7 cellular contexts compared by ENCODE assay signal in the genomic region with DNA sequence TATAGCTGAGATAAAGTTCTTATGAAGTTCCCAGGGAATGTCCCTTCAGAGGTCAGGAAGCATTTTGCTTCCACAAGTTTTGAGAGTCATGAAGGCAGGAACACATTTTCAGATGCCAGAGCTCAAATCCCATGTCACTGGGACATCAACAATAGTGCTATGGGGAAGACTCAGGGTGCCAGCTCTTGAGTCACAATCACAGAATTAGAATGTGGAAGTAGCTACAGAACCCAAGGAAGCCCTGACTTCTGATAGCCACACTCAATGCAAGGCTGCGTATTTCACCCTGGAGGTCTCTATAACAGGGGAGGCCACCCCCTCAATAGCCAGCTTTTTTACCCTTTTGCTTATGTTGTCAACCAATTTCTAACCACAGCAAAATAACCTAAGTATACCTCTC. TPM values are rescaled to one million over a fixed set of nuclear protein-coding genes. Genes with fewer than 3 reads are reported as not detected.
"Had no signal": no experiment of that assay in that cellular context is flagged by ENCODE, and none has a peak within 500 bp of the region (broad histone marks: within the 10 kb centered on the region; RNA-seq: fewer than 3 reads in every experiment).

No MANE protein-coding gene starts in this region.

RNA-seq across cellular contexts. Expression of a gene that starts 47.8 kb away (rescaled TPM):
- total RNA-seq: kidney epithelial cell, lung microvascular endothelial cell, mammary epithelial cell, mesothelial cell of epicardium, myocyte had no signal
- polyA plus RNA-seq: immature natural killer cell, keratinocyte, mammary epithelial cell had no signal
